8 cellular contexts compared by ENCODE assay signal in genomic region chr17:80221401-80221800, GRCh38. TPM values are rescaled to one million over a fixed set of nuclear protein-coding genes. Genes with fewer than 3 reads are reported as not detected.
DNase-seq lines count a peak whose midpoint lies in the region; TF ChIP-seq lines count a peak whose summit lies in the region.

No MANE protein-coding gene starts in this region.

- H3K27ac ChIP-seq in mucosa of rectum (ENCODE audit: low read depth in 2 of 2, low read length in 2 of 2) = no peak overlapping the region

- H3K4me3 ChIP-seq in choroid plexus epithelial cell (ENCODE audit: low read depth, low read length) = peak overlapping the region; percentile 80
- H3K4me3 ChIP-seq in mucosa of rectum (ENCODE audit: low read length in 2 of 2) = peak overlapping the region; percentile 63 to 79

- peaks cover 11 to 12% of the 10 kb centered on the region in 2 donors for H3K36me3 ChIP-seq in mucosa of rectum (ENCODE audit: control insufficient read depth in 2 of 2, insufficient read depth in 2 of 2, low read length in 2 of 2)

- CTCF ChIA-PET in activated naive CD4-positive, alpha-beta T cell treated with anti-CD3 and anti-CD28 coated beads, Interleukin-2, amount 10 ng/mL, durations not matched to agents 7 days and 5 days (lab: Charles Lee) = no interaction called here

- no peak for TF ChIP-seq CTCF in choroid plexus epithelial cell (conservative IDR thresholded peaks at IDR 0.05; ENCODE audit: low read depth, low read length)
- no peak for TF ChIP-seq CTCF in type B pancreatic cell (conservative IDR thresholded peaks at IDR 0.05)

- no peaks in the 10 kb centered on the region for H3K9me3 Mint-ChIP-seq in activated naive CD4-positive, alpha-beta T cell treated with anti-CD3 and anti-CD28 coated beads, Interleukin-2, amount 10 ng/mL, durations not matched to agents 7 days and 5 days
- no peaks in the 10 kb centered on the region for H3K9me3 Mint-ChIP-seq in type B pancreatic cell

- H3K27me3 ChIP-seq in mucosa of rectum (ENCODE audit: control insufficient read depth in 2 of 2, insufficient read depth in 2 of 2, low read length in 2 of 2) = no peaks in the 10 kb centered on the region

- peaks cover 22% of the 10 kb centered on the region for H3K4me1 Mint-ChIP-seq in activated naive CD4-positive, alpha-beta T cell treated with anti-CD3 and anti-CD28 coated beads, Interleukin-2, amount 10 ng/mL, durations not matched to agents 7 days and 5 days
- H3K4me1 Mint-ChIP-seq in type B pancreatic cell (ENCODE audit: unreplicated experiment) = peaks cover 25% of the 10 kb centered on the region

- peaks cover 8% of the 10 kb centered on the region for H3K36me3 Mint-ChIP-seq in activated naive CD4-positive, alpha-beta T cell treated with anti-CD3 and anti-CD28 coated beads, Interleukin-2, amount 10 ng/mL, durations not matched to agents 7 days and 5 days
- peaks cover 15% of the 10 kb centered on the region for H3K36me3 Mint-ChIP-seq in type B pancreatic cell

- H3K4me3 Mint-ChIP-seq in activated naive CD4-positive, alpha-beta T cell treated with anti-CD3 and anti-CD28 coated beads, Interleukin-2, amount 10 ng/mL, durations not matched to agents 7 days and 5 days = peak overlapping the region; percentile 70
- peak overlapping the region; percentile 88 for H3K4me3 Mint-ChIP-seq in type B pancreatic cell

- H3K27me3 Mint-ChIP-seq in activated naive CD4-positive, alpha-beta T cell treated with anti-CD3 and anti-CD28 coated beads, Interleukin-2, amount 10 ng/mL, durations not matched to agents 7 days and 5 days = peaks cover 24% of the 10 kb centered on the region
- no peaks in the 10 kb centered on the region for H3K27me3 Mint-ChIP-seq in type B pancreatic cell

- H3K4me1 ChIP-seq in mucosa of rectum (ENCODE audit: control insufficient read depth in 2 of 2, insufficient read depth in 2 of 2, low read length in 2 of 2) = peaks cover 14% of the 10 kb centered on the region in 2 donors

- H3K27ac Mint-ChIP-seq in activated naive CD4-positive, alpha-beta T cell treated with anti-CD3 and anti-CD28 coated beads, Interleukin-2, amount 10 ng/mL, durations not matched to agents 7 days and 5 days = peak overlapping the region; percentile 67
- H3K27ac Mint-ChIP-seq in type B pancreatic cell = no peak overlapping the region

- peak overlapping the region in 1 of 2 donors; percentile 43 for H3K9ac ChIP-seq in mucosa of rectum (ENCODE audit: low read depth in 1 of 2, low read length in 2 of 2)

- H3K9me3 ChIP-seq in mucosa of rectum (ENCODE audit: control insufficient read depth in 2 of 2, low read length in 2 of 2) = no peaks in the 10 kb centered on the region

- no peak for DNase-seq in activated naive CD4-positive, alpha-beta T cell treated with anti-CD3 and anti-CD28 coated beads, Interleukin-2, amount 10 ng/mL, durations not matched to agents 7 days and 5 days
- no peak for DNase-seq in activated naive CD4-positive, alpha-beta T cell (lab: John Stamatoyannopoulos, UW)
- DNase-seq in choroid plexus epithelial cell (ENCODE audit: low read depth) (no peak), type B pancreatic cell (ENCODE audit: extremely low spot score, unreplicated experiment) (no peak), HT-29 (ENCODE audit: low spot score) (no peak), LoVo (ENCODE audit: low spot score) (no peak)
- DNase-seq in stimulated activated CD4-positive, alpha-beta T cell treated with anti-CD3 and anti-CD28 coated beads, Interleukin-4, amount 100 ng/mL, for 24 hours = no peak

RNA-seq across cellular contexts. Expression of gene SLC26A11, which starts 1.2 kb away (rescaled TPM):
- 23.6 and 26.4 TPM in 2 replicates for total RNA-seq in type B pancreatic cell (ENCODE audit: low replicate concordance)
- total RNA-seq in HT-29 (2014; rRNA removed; shearing (Covaris generic)) = 0.94 and 2.8 TPM in 2 replicates

RNA-seq across cellular contexts. Expression of gene SGSH, which starts 1.3 kb away (rescaled TPM):
- total RNA-seq in type B pancreatic cell (ENCODE audit: low replicate concordance) = 40.5 and 45.4 TPM in 2 replicates
- 4.1 and 5.9 TPM in 2 replicates for total RNA-seq in HT-29 (2014; rRNA removed; shearing (Covaris generic))

RNA-seq across cellular contexts. Expression of gene RNF213, which starts 39.3 kb away (rescaled TPM):
- total RNA-seq in type B pancreatic cell (ENCODE audit: low replicate concordance) = 47.3 and 57.0 TPM in 2 replicates
- 49.5 and 70.5 TPM in 2 replicates for total RNA-seq in HT-29 (2014; rRNA removed; shearing (Covaris generic))

RNA-seq across cellular contexts. Expression of gene CARD14, which starts 51.6 kb away (rescaled TPM):
- 1.9 and 6.7 TPM in 2 replicates for total RNA-seq in type B pancreatic cell (ENCODE audit: low replicate concordance)
- total RNA-seq in HT-29 (2014; rRNA removed; shearing (Covaris generic)) = 1.7 and 9.4 TPM in 2 replicates
